Comparison of ENCODE assay signal across 8 cellular contexts in the genomic region with DNA sequence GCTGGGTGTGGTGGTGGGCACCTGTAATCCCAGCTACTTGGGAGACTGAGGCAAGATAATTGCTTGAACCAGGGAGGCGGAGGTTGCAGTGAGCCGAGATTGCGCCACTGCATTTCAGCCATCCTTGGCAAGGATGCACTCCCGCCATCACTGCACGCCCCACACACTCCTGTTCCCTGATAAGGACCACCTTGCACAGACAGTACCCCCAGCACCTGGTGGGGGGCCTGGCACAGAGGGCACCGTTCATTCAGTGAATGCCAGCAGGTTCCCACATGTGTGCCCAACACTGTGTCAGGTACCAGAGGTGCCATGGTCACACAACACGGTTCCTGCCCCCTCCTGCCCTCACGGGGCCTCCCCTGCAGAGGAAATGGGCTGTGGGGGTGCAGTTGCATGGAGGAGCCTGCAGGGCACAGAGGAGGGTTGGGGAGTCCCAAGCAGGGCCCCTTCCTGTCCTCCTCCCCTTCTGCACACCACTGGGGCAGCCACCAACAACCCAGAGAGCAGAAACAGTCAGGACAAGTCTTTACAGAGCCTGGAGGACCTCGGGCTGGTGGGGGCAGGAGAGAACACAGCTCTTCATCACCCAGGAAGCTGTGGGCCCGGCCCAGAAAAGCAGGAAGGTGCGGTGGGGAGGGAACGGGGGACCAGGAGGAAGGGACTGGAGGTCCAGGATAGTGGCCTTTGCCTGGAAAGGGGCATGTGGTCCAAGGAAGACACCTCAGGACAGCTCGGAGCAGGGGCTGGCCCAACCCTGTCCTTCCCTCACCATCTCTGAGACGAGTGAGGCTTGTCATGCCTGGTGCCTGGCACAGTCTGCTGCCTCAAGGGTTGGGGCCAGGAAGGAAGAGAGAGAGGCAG. TPM values are rescaled to one million over a fixed set of nuclear protein-coding genes. Genes with fewer than 3 reads are reported as not detected.
A peak's percentile ranks its signal among the peaks of the same experiment; 100 is the strongest.
DNase-seq lines count a peak whose midpoint lies in the region; ATAC-seq, FAIRE-seq and TF ChIP-seq lines count a peak whose summit lies in the region.

No MANE protein-coding gene starts in this region.

- in situ Hi-C loops in HAP-1 (cut with MboI; ENCODE audit: low sequenced_read_pairs) = no loop called here

- H3K27ac Mint-ChIP-seq in T-helper 17 cell = peak overlapping the region; percentile 89

- no peaks in the 10 kb centered on the region for H3K27me3 ChIP-seq in HAP-1 (ENCODE audit: low read depth)

- no peak for FAIRE-seq in D721Med (lab: Jason Lieb, UNC)

- no peaks in the 10 kb centered on the region for H3K4me1 ChIP-seq in HAP-1

- no peaks in the 10 kb centered on the region for H3K27me3 Mint-ChIP-seq in T-helper 17 cell

- H3K4me3 Mint-ChIP-seq in T-helper 17 cell = peak overlapping the region; percentile 79

- TF ChIP-seq CTCF in D721Med (IDR thresholded peaks at IDR 0.05; ENCODE audit: insufficient read depth, missing control alignments) = no peak

- H3K36me3 Mint-ChIP-seq in T-helper 17 cell (ENCODE audit: low read depth) = no peaks in the 10 kb centered on the region

- no peaks in the 10 kb centered on the region for H3K36me3 ChIP-seq in HAP-1 (replicated peaks)

- no peak overlapping the region for H3K4me3 ChIP-seq in HAP-1

- ATAC-seq in GM21619 (IDR thresholded peaks at IDR 0.05; ENCODE audit: unreplicated experiment) = peak; percentile 66
- peak; percentile 69 for ATAC-seq in T-helper 17 cell
- ATAC-seq in esophagus mucosa = peak; percentile 51
- no peak for ATAC-seq in HG03039 (IDR thresholded peaks at IDR 0.05; ENCODE audit: unreplicated experiment)

- peaks cover 36% of the 10 kb centered on the region for H3K4me1 Mint-ChIP-seq in T-helper 17 cell

- H3K9me3 ChIP-seq in T-helper 17 cell (ENCODE audit: control insufficient read depth, low read length, poor library complexity, severe bottlenecking) (no peaks in the 10 kb centered on the region), HAP-1 (no peaks in the 10 kb centered on the region)

- DNase-seq in GM03348 (ENCODE audit: low spot score) (peak; percentile 26), T-helper 17 cell (peak in 2 of 3 donors; percentile 28 to 45), HAP-1 (ENCODE audit: low spot score in 2 of 2) (no peak), dermis blood vessel endothelial cell (no peak), D721Med (ENCODE audit: insufficient read length, low spot score) (no peak)

RNA-seq across cellular contexts. Expression of a gene that starts 7.1 kb away (rescaled TPM):
- under 1 TPM in 1 of 2 donors, not detected in 1; 0.99 TPM for total RNA-seq in T-helper 17 cell
- not detected for total RNA-seq in esophagus mucosa
- not detected in 2 replicates for total RNA-seq in dermis blood vessel endothelial cell

RNA-seq across cellular contexts. Expression of a gene that starts 23.1 kb away (rescaled TPM):
- total RNA-seq in T-helper 17 cell = 10 to 100 TPM in 1 of 2 donors, 1 to 10 TPM in 1; 9.7 to 24.4 TPM
- total RNA-seq in esophagus mucosa = 0.48 TPM
- total RNA-seq in dermis blood vessel endothelial cell = not detected in 2 replicates

Comparison
In these comparisons a context has a peak if more than half of its experiments do, and no peak if none do; other contexts are left out.
1. DNase-seq: peak in GM03348 (single experiment) and T-helper 17 cell (2 of 3); none in HAP-1 (0 of 2), dermis blood vessel endothelial cell (single experiment) and D721Med (single experiment).